ENCODE assay signal across 16 cellular contexts in the genomic region with DNA sequence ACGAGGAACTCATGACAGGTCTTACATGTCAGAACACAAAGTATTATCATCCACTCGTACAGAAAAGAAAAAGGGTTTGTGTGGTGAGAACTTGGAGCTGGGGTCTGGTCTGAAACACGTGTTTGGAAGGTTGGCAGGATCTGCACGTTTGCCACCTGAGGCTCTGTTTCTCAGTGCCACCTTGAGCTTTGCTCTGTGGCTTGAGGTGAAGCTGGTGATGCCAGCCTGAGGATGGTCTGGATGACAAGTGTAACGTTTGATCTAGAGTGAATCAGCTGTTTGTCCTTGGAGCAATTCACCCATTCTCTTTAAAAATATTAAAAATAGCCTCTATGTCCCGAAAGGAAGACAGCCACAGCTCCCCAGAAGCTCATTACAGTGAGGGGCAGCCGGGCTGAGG. TPM values are rescaled to one million over a fixed set of nuclear protein-coding genes. Genes with fewer than 3 reads are reported as not detected.
DNase-seq lines count a peak whose midpoint lies in the region; ATAC-seq and TF ChIP-seq lines count a peak whose summit lies in the region.
"Had no signal": no experiment of that assay in that cellular context is flagged by ENCODE, and none has a peak within 500 bp of the region (broad histone marks: within the 10 kb centered on the region; RNA-seq: fewer than 3 reads in every experiment).

No MANE protein-coding gene starts in this region.

- H3K36me3 Mint-ChIP-seq in activated T-cell treated with anti-CD3 and anti-CD28 coated beads, Interleukin-2, amount 50 U/mL, for 72 hours (ENCODE audit: insufficient read depth in 2 of 2): no peaks in the 10 kb centered on the region
- H3K36me3 Mint-ChIP-seq in activated T-cell treated with anti-CD3 and anti-CD28 coated beads, Interleukin-2, amount 50 U/mL, for 24 hours (ENCODE audit: low read depth): no peaks in the 10 kb centered on the region
- H3K36me3 Mint-ChIP-seq in CD4-positive, CD25-positive, alpha-beta regulatory T cell: no peaks in the 10 kb centered on the region
- H3K36me3 Mint-ChIP-seq in neural progenitor cell: no peaks in the 10 kb centered on the region
- H3K36me3 Mint-ChIP-seq: CD8-positive, alpha-beta T cell had no signal

- no peak for TF ChIP-seq CTCF in coronary artery (IDR thresholded peaks at IDR 0.05)
- no peak for TF ChIP-seq CTCF in neural progenitor cell (IDR thresholded peaks at IDR 0.05)

- H3K4me3 ChIP-seq in CD4-positive, CD25-positive, alpha-beta regulatory T cell (ENCODE audit: low read depth, low read length): no peak overlapping the region
- no peak overlapping the region for H3K4me3 ChIP-seq in coronary artery
- no peak overlapping the region for H3K4me3 ChIP-seq in neural progenitor cell
- H3K4me3 ChIP-seq: A549 had no signal

- no peaks in the 10 kb centered on the region for H3K27me3 Mint-ChIP-seq in activated T-cell treated with anti-CD3 and anti-CD28 coated beads, Interleukin-2, amount 50 U/mL, for 72 hours (ENCODE audit: low read depth)
- no peaks in the 10 kb centered on the region for H3K27me3 Mint-ChIP-seq in activated T-cell treated with anti-CD3 and anti-CD28 coated beads, Interleukin-2, amount 50 U/mL, for 24 hours
- H3K27me3 Mint-ChIP-seq in CD4-positive, CD25-positive, alpha-beta regulatory T cell: no peaks in the 10 kb centered on the region
- peaks cover 14% of the 10 kb centered on the region for H3K27me3 Mint-ChIP-seq in neural progenitor cell (ENCODE audit: insufficient read depth, low read depth)

- peaks cover 14% of the 10 kb centered on the region for H3K4me1 Mint-ChIP-seq in activated T-cell treated with anti-CD3 and anti-CD28 coated beads, Interleukin-2, amount 50 U/mL, for 72 hours (ENCODE audit: low read depth)
- peaks cover 11% of the 10 kb centered on the region for H3K4me1 Mint-ChIP-seq in activated T-cell treated with anti-CD3 and anti-CD28 coated beads, Interleukin-2, amount 50 U/mL, for 24 hours (ENCODE audit: low read depth)
- peaks cover 15 to 36% (median 23%) of the 10 kb centered on the region in 4 donors for H3K4me1 Mint-ChIP-seq in CD4-positive, CD25-positive, alpha-beta regulatory T cell
- peaks cover 15% of the 10 kb centered on the region for H3K4me1 Mint-ChIP-seq in neural progenitor cell

- H3K27me3 ChIP-seq in CD4-positive, CD25-positive, alpha-beta regulatory T cell (ENCODE audit: control insufficient read depth, insufficient read depth, low read length): no peaks in the 10 kb centered on the region
- H3K27me3 ChIP-seq in neural progenitor cell: no peaks in the 10 kb centered on the region

- ATAC-seq in activated T-cell treated with anti-CD3 and anti-CD28 coated beads, Interleukin-2, amount 50 U/mL, for 72 hours (replicated peaks in 1 of 2): no peak
- no peak for ATAC-seq in CD4-positive, CD25-positive, alpha-beta regulatory T cell (ENCODE audit: low read depth in 2 of 2)
- ATAC-seq in HG03354 (IDR thresholded peaks at IDR 0.05; ENCODE audit: poor library complexity, severe bottlenecking, unreplicated experiment) (no peak), GM18502 (IDR thresholded peaks at IDR 0.05; ENCODE audit: poor library complexity, unreplicated experiment) (no peak)
- ATAC-seq: A549; CD8-positive, alpha-beta T cell had no signal

- H3K9ac ChIP-seq in neural progenitor cell: no peak overlapping the region

- no peaks in the 10 kb centered on the region for H3F3A ChIP-seq in neural progenitor cell (ENCODE audit: low read depth)

- H3K4me2 ChIP-seq in neural progenitor cell: no peak overlapping the region
- H3K4me2 ChIP-seq: A549 had no signal

- no peaks in the 10 kb centered on the region for H4K20me1 ChIP-seq in neural progenitor cell (ENCODE audit: low read depth)

- H3K9me3 ChIP-seq in CD4-positive, CD25-positive, alpha-beta regulatory T cell (ENCODE audit: control insufficient read depth in 2 of 2, low read length in 2 of 2): no peaks in the 10 kb centered on the region
- H3K9me3 ChIP-seq in neural progenitor cell (ENCODE audit: low read depth): no peaks in the 10 kb centered on the region
- H3K9me3 ChIP-seq: A549, Caco-2 had no signal

- peak overlapping the region; percentile 23 for H3K27ac Mint-ChIP-seq in activated T-cell treated with anti-CD3 and anti-CD28 coated beads, Interleukin-2, amount 50 U/mL, for 72 hours
- H3K27ac Mint-ChIP-seq in activated T-cell treated with anti-CD3 and anti-CD28 coated beads, Interleukin-2, amount 50 U/mL, for 24 hours: no peak overlapping the region
- H3K27ac Mint-ChIP-seq in CD4-positive, CD25-positive, alpha-beta regulatory T cell: no peak overlapping the region
- H3K27ac Mint-ChIP-seq in neural progenitor cell: peak overlapping the region; percentile 2
- H3K27ac Mint-ChIP-seq: CD8-positive, alpha-beta T cell had no signal

- H3K36me3 ChIP-seq in CD4-positive, CD25-positive, alpha-beta regulatory T cell (ENCODE audit: control insufficient read depth, insufficient read depth, low read length): no peaks in the 10 kb centered on the region
- H3K36me3 ChIP-seq in neural progenitor cell: no peaks in the 10 kb centered on the region

- peaks cover 26% of the 10 kb centered on the region for H3K4me1 ChIP-seq in CD4-positive, CD25-positive, alpha-beta regulatory T cell (ENCODE audit: control insufficient read depth, insufficient read depth, low read length, poor library complexity, severe bottlenecking)
- no peaks in the 10 kb centered on the region for H3K4me1 ChIP-seq in neural progenitor cell
- H3K4me1 ChIP-seq: A549, Caco-2 had no signal

- no peak overlapping the region for H3K4me3 Mint-ChIP-seq in activated T-cell treated with anti-CD3 and anti-CD28 coated beads, Interleukin-2, amount 50 U/mL, for 72 hours
- H3K4me3 Mint-ChIP-seq in activated T-cell treated with anti-CD3 and anti-CD28 coated beads, Interleukin-2, amount 50 U/mL, for 24 hours: no peak overlapping the region
- no peak overlapping the region for H3K4me3 Mint-ChIP-seq in CD4-positive, CD25-positive, alpha-beta regulatory T cell
- no peak overlapping the region for H3K4me3 Mint-ChIP-seq in neural progenitor cell
- H3K4me3 Mint-ChIP-seq: CD8-positive, alpha-beta T cell had no signal

- H3K9me3 Mint-ChIP-seq in activated T-cell treated with anti-CD3 and anti-CD28 coated beads, Interleukin-2, amount 50 U/mL, for 72 hours: no peaks in the 10 kb centered on the region
- no peaks in the 10 kb centered on the region for H3K9me3 Mint-ChIP-seq in activated T-cell treated with anti-CD3 and anti-CD28 coated beads, Interleukin-2, amount 50 U/mL, for 24 hours
- H3K9me3 Mint-ChIP-seq in CD4-positive, CD25-positive, alpha-beta regulatory T cell: no peaks in the 10 kb centered on the region
- no peaks in the 10 kb centered on the region for H3K9me3 Mint-ChIP-seq in neural progenitor cell
- H3K9me3 Mint-ChIP-seq: CD8-positive, alpha-beta T cell had no signal

- H3K79me2 ChIP-seq in neural progenitor cell (ENCODE audit: low read depth): no peaks in the 10 kb centered on the region

- peak overlapping the region; percentile 0 for H3K27ac ChIP-seq in CD4-positive, CD25-positive, alpha-beta regulatory T cell (ENCODE audit: insufficient read depth, low read length, poor library complexity, severe bottlenecking)
- H3K27ac ChIP-seq in coronary artery: no peak overlapping the region
- H3K27ac ChIP-seq in neural progenitor cell: no peak overlapping the region
- H3K27ac ChIP-seq: A549 had no signal

- DNase-seq in activated T-cell treated with anti-CD3 and anti-CD28 coated beads, Interleukin-2, amount 50 U/mL, for 72 hours: no peak
- no peak for DNase-seq in activated T-cell treated with anti-CD3 and anti-CD28 coated beads, Interleukin-2, amount 50 U/mL, for 24 hours
- DNase-seq in CD4-positive, CD25-positive, alpha-beta regulatory T cell: no peak
- DNase-seq in coronary artery (ENCODE audit: low spot score): peak; percentile 14
- DNase-seq in neural progenitor cell (ENCODE audit: low spot score): no peak
- DNase-seq: 8988T; C1 segment of cervical spinal cord; Caco-2; CD8-positive, alpha-beta T cell; DMS79 treated with DMSO at 0.1 percent for 48 hours; GF-D8; GOT3; HCEC 1CT had no signal

- H2AFZ ChIP-seq in neural progenitor cell (replicated peaks): no peak overlapping the region

RNA-seq across cellular contexts. Expression of a gene that starts 45.4 kb away (rescaled TPM):
- total RNA-seq in activated T-cell treated with anti-CD3 and anti-CD28 coated beads, Interleukin-2, amount 50 U/mL, for 72 hours: 10 to 100 TPM in 1 of 2 donors, 1 to 10 TPM in 1; 5.9 to 11.0 TPM
- total RNA-seq in CD4-positive, CD25-positive, alpha-beta regulatory T cell: 38.9 TPM
- 10 to 100 TPM in 2 of 4 donors, 1 to 10 TPM in 2; 5.9 to 22.3 (median 8.9) TPM for polyA plus RNA-seq in CD4-positive, CD25-positive, alpha-beta regulatory T cell
- 9.6 and 9.7 TPM in 2 replicates for total RNA-seq in neural progenitor cell (ENCODE audit: low replicate concordance)

RNA-seq across cellular contexts. Expression of a gene that starts 46.4 kb away (rescaled TPM):
- total RNA-seq in activated T-cell treated with anti-CD3 and anti-CD28 coated beads, Interleukin-2, amount 50 U/mL, for 72 hours: 1 to 10 TPM in 1 of 2 donors, under 1 TPM in 1; 0.83 to 1.1 TPM
- total RNA-seq in CD4-positive, CD25-positive, alpha-beta regulatory T cell: 1.8 TPM
- under 1 TPM in 3 of 4 donors, not detected in 1; 0.06 to 0.37 (median 0.11) TPM for polyA plus RNA-seq in CD4-positive, CD25-positive, alpha-beta regulatory T cell
- 4.7 and 5.8 TPM in 2 replicates for total RNA-seq in neural progenitor cell (ENCODE audit: low replicate concordance)

Comparison
In these comparisons a context has a peak if more than half of its experiments do, and no peak if none do; other contexts are left out.
1. H3K27ac Mint-ChIP-seq: peak in activated T-cell treated with anti-CD3 and anti-CD28 coated beads, Interleukin-2, amount 50 U/mL, for 72 hours (single experiment) and neural progenitor cell (single experiment); none in activated T-cell treated with anti-CD3 and anti-CD28 coated beads, Interleukin-2, amount 50 U/mL, for 24 hours (single experiment) and CD4-positive, CD25-positive, alpha-beta regulatory T cell (0 of 3).